27 cellular contexts compared by ENCODE assay signal in the genomic region with DNA sequence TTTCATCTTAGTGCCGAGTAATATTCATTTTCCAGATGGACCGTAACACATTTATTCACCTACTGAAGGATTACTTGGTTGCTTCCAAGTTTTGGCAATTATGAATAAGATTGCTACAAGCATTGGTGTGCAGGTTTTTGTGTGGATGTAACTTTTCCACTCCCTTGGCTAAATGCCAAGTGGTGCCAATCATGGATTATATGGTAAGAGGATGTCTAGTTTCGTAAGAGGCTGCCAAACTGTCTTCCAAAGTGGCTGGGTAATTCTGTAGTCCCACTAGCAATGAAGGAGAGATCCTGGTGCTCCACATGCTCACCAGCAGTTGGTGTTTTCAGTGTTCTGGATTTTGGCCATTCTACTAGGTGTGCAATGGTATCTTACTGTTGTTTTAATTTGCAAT.
DNase-seq lines count a peak whose midpoint lies in the region; ATAC-seq lines count a peak whose summit lies in the region.
"Had no signal": no experiment of that assay in that cellular context is flagged by ENCODE, and none has a peak within 500 bp of the region (broad histone marks: within the 10 kb centered on the region; RNA-seq: fewer than 3 reads in every experiment).

No MANE protein-coding gene starts in this region.

- intact Hi-C loops in activated CD4-positive, alpha-beta memory T cell treated with anti-CD3 and anti-CD28 coated beads for 36 hours (cut with micrococcal nuclease) = loop anchor here (1.0 to 5.0 kb wide), 3 partner anchors 9 to 216 kb away; a partner anchor contains a TSS

- peaks cover 49 to 100% (median 95%) of the 10 kb centered on the region in 10 experiments for H3K4me1 ChIP-seq in BLaER1 treated with 17β-estradiol and CSF1 and Interleukin-3, amounts not matched to agents 10 nM and 100 nM
- H3K4me1 ChIP-seq: lower lobe of right lung, psoas muscle, sigmoid colon, transverse colon had no signal

- peaks cover 0 to 5% (median 0%) of the 10 kb centered on the region in 11 experiments; a peak in 2 of 22 replicates for H4K20me1 ChIP-seq in BLaER1 treated with 17β-estradiol and CSF1 and Interleukin-3, amounts not matched to agents 10 nM and 100 nM

- H3K27ac ChIP-seq in BLaER1 treated with 17β-estradiol and CSF1 and Interleukin-3, amounts not matched to agents 10 nM and 100 nM = peak overlapping the region in 1 of 11 experiments; percentile 16; a peak in 2 of 22 replicates
- H3K27ac ChIP-seq: brain microvascular endothelial cell, GM23248, lower lobe of right lung, psoas muscle, sigmoid colon, transverse colon had no signal

- H3K36me3 ChIP-seq in BLaER1 treated with 17β-estradiol and CSF1 and Interleukin-3, amounts not matched to agents 10 nM and 100 nM = peaks cover 0 to 37% (median 6%) of the 10 kb centered on the region in 11 experiments; a peak in 6 of 22 replicates
- H3K36me3 ChIP-seq: transverse colon had no signal

- no peak overlapping the region for H3K4me3 Mint-ChIP-seq in activated CD4-positive, alpha-beta memory T cell treated with anti-CD3 and anti-CD28 coated beads for 36 hours
- H3K4me3 Mint-ChIP-seq in activated CD4-positive, alpha-beta memory T cell treated with anti-CD3 and anti-CD28 coated beads, Interleukin-2, amount 10 ng/mL, durations not matched to agents 7 days and 5 days = no peak overlapping the region
- H3K4me3 Mint-ChIP-seq in activated naive CD8-positive, alpha-beta T cell treated with anti-CD3 and anti-CD28 coated beads for 36 hours = no peak overlapping the region
- H3K4me3 Mint-ChIP-seq: B cell; naive thymus-derived CD8-positive, alpha-beta T cell had no signal

- H3K27ac Mint-ChIP-seq in activated CD4-positive, alpha-beta memory T cell treated with anti-CD3 and anti-CD28 coated beads for 36 hours = peak overlapping the region; percentile 100
- no peak overlapping the region for H3K27ac Mint-ChIP-seq in activated CD4-positive, alpha-beta memory T cell treated with anti-CD3 and anti-CD28 coated beads, Interleukin-2, amount 10 ng/mL, durations not matched to agents 7 days and 5 days
- H3K27ac Mint-ChIP-seq in activated naive CD8-positive, alpha-beta T cell treated with anti-CD3 and anti-CD28 coated beads for 36 hours = peak overlapping the region; percentile 100

- H3K27me3 ChIP-seq in BLaER1 treated with 17β-estradiol and CSF1 and Interleukin-3, amounts not matched to agents 10 nM and 100 nM = no peaks in the 10 kb centered on the region
- H3K27me3 ChIP-seq: brain microvascular endothelial cell, sigmoid colon, transverse colon had no signal

- H3K9ac ChIP-seq in BLaER1 treated with 17β-estradiol and CSF1 and Interleukin-3, amounts not matched to agents 10 nM and 100 nM = no peak overlapping the region
- H3K9ac ChIP-seq: GM23248 had no signal

- H3K4me3 ChIP-seq in BLaER1 treated with 17β-estradiol and CSF1 and Interleukin-3, amounts not matched to agents 10 nM and 100 nM = no peak overlapping the region
- H3K4me3 ChIP-seq: GM23248, lower lobe of right lung, psoas muscle, sigmoid colon, transverse colon had no signal

- POLR2A ChIA-PET in activated CD4-positive, alpha-beta memory T cell treated with anti-CD3 and anti-CD28 coated beads for 36 hours (lab: Charles Lee) = interaction anchor here (1.8 to 2.2 kb wide), 3 partner anchors 9 to 119 kb away, joined by 5 to 14 read pairs (median 9); no protein-coding TSS in a partner anchor
- POLR2A ChIA-PET in activated CD4-positive, alpha-beta memory T cell treated with anti-CD3 and anti-CD28 coated beads, Interleukin-2, amount 10 ng/mL, durations not matched to agents 7 days and 5 days (lab: Charles Lee) = no interaction called here

- H3K9me3 Mint-ChIP-seq in activated CD4-positive, alpha-beta memory T cell treated with anti-CD3 and anti-CD28 coated beads for 36 hours = no peaks in the 10 kb centered on the region
- H3K9me3 Mint-ChIP-seq in activated CD4-positive, alpha-beta memory T cell treated with anti-CD3 and anti-CD28 coated beads, Interleukin-2, amount 10 ng/mL, durations not matched to agents 7 days and 5 days = no peaks in the 10 kb centered on the region
- peaks cover 3% of the 10 kb centered on the region for H3K9me3 Mint-ChIP-seq in activated naive CD8-positive, alpha-beta T cell treated with anti-CD3 and anti-CD28 coated beads for 36 hours

- ATAC-seq in activated CD4-positive, CD25-positive, alpha-beta regulatory T cell treated with anti-CD3 and anti-CD28 coated beads, Interleukin-2, amount 50 U/mL, for 24 hours = no peak
- ATAC-seq in HG02981 (IDR thresholded peaks at IDR 0.05; ENCODE audit: unreplicated experiment) = no peak
- ATAC-seq: lower lobe of right lung; naive thymus-derived CD8-positive, alpha-beta T cell; PC-3; psoas muscle had no signal

- peaks cover 97% of the 10 kb centered on the region for H3K4me1 Mint-ChIP-seq in activated CD4-positive, alpha-beta memory T cell treated with anti-CD3 and anti-CD28 coated beads for 36 hours (ENCODE audit: low read depth)
- H3K4me1 Mint-ChIP-seq in activated CD4-positive, alpha-beta memory T cell treated with anti-CD3 and anti-CD28 coated beads, Interleukin-2, amount 10 ng/mL, durations not matched to agents 7 days and 5 days = peaks cover 84% of the 10 kb centered on the region
- H3K4me1 Mint-ChIP-seq in activated naive CD8-positive, alpha-beta T cell treated with anti-CD3 and anti-CD28 coated beads for 36 hours = peaks cover 94% of the 10 kb centered on the region

- peaks cover 0 to 14% (median 5%) of the 10 kb centered on the region in 11 experiments; a peak in 9 of 22 replicates for H3K9me3 ChIP-seq in BLaER1 treated with 17β-estradiol and CSF1 and Interleukin-3, amounts not matched to agents 10 nM and 100 nM (replicated peaks in 1 of 11)
- H3K9me3 ChIP-seq: lower lobe of right lung, psoas muscle, sigmoid colon, transverse colon had no signal

- no peak for DNase-seq in activated CD4-positive, alpha-beta memory T cell treated with anti-CD3 and anti-CD28 coated beads for 36 hours
- DNase-seq in activated CD4-positive, alpha-beta memory T cell treated with anti-CD3 and anti-CD28 coated beads, Interleukin-2, amount 10 ng/mL, durations not matched to agents 7 days and 5 days = no peak
- DNase-seq in MV-4-11 (lab: John Stamatoyannopoulos, UW) (peak; percentile 61), epidermal melanocyte (ENCODE audit: insufficient read length, low spot score) (no peak)
- no peak for DNase-seq in activated naive CD8-positive, alpha-beta T cell treated with anti-CD3 and anti-CD28 coated beads for 36 hours
- DNase-seq: ACHN; amniotic stem cell; brain microvascular endothelial cell; DMS153; GM23248; lower lobe of right lung; naive thymus-derived CD8-positive, alpha-beta T cell; NCI-H1092 treated with DMSO at 0.1 percent for 48 hours; NCI-H1694 treated with DMSO at 0.1 percent for 48 hours; NCI-H510A treated with DMSO at 0.1 percent for 48 hours; NK-92 treated with Interleukin-12 subunit alpha and Interleukin-12 subunit beta, amount 100 ng/mL, for 24 hours; occipital lobe; PC-3; psoas muscle; sigmoid colon; stimulated activated CD4-positive, alpha-beta T cell treated with anti-CD3 and anti-CD28 coated beads, Interleukin-12 subunit alpha, Interleukin-12 subunit beta, amount 100 ng/mL, for 4 hours; stimulated activated CD4-positive, alpha-beta T cell treated with anti-CD3 and anti-CD28 coated beads, Interleukin-2, amount 100 ng/mL, for 48 hours; transverse colon had no signal

- peaks cover 23% of the 10 kb centered on the region for H3K36me3 Mint-ChIP-seq in activated CD4-positive, alpha-beta memory T cell treated with anti-CD3 and anti-CD28 coated beads for 36 hours
- H3K36me3 Mint-ChIP-seq in activated CD4-positive, alpha-beta memory T cell treated with anti-CD3 and anti-CD28 coated beads, Interleukin-2, amount 10 ng/mL, durations not matched to agents 7 days and 5 days (ENCODE audit: low read depth) = peaks cover 27% of the 10 kb centered on the region
- H3K36me3 Mint-ChIP-seq in activated naive CD8-positive, alpha-beta T cell treated with anti-CD3 and anti-CD28 coated beads for 36 hours = peaks cover 56% of the 10 kb centered on the region

- no peaks in the 10 kb centered on the region for H3K27me3 Mint-ChIP-seq in activated CD4-positive, alpha-beta memory T cell treated with anti-CD3 and anti-CD28 coated beads for 36 hours
- H3K27me3 Mint-ChIP-seq in activated CD4-positive, alpha-beta memory T cell treated with anti-CD3 and anti-CD28 coated beads, Interleukin-2, amount 10 ng/mL, durations not matched to agents 7 days and 5 days = no peaks in the 10 kb centered on the region
- H3K27me3 Mint-ChIP-seq in activated naive CD8-positive, alpha-beta T cell treated with anti-CD3 and anti-CD28 coated beads for 36 hours = no peaks in the 10 kb centered on the region
- H3K27me3 Mint-ChIP-seq: B cell; naive thymus-derived CD8-positive, alpha-beta T cell had no signal

- H3K4me2 ChIP-seq in BLaER1 treated with 17β-estradiol and CSF1 and Interleukin-3, amounts not matched to agents 10 nM and 100 nM = peak overlapping the region in 9 of 11 experiments; percentile 64 to 90 (median 79); a peak in 16 of 22 replicates

- CTCF ChIA-PET in activated CD4-positive, alpha-beta memory T cell treated with anti-CD3 and anti-CD28 coated beads for 36 hours (lab: Charles Lee) = no interaction called here
- CTCF ChIA-PET in activated CD4-positive, alpha-beta memory T cell treated with anti-CD3 and anti-CD28 coated beads, Interleukin-2, amount 10 ng/mL, durations not matched to agents 7 days and 5 days (lab: Charles Lee) = no interaction called here
